ENCODE assay signal across 24 cellular contexts in genomic region chr1:79478728-79479373, GRCh38.
"Had no signal": no experiment of that assay in that cellular context is flagged by ENCODE, and none has a peak within 500 bp of the region (broad histone marks: within the 10 kb centered on the region; RNA-seq: fewer than 3 reads in every experiment).

No MANE protein-coding gene starts in this region.

- H3K4me3 Mint-ChIP-seq: immature natural killer cell; naive thymus-derived CD8-positive, alpha-beta T cell; nephron; stimulated activated naive B cell treated with anti-CD40 and anti-IgM and Interleukin-4, amounts not matched to agents 10 μg/mL and 1 μg/mL and 100 μg/mL, for 72 hours had no signal

- H3K27ac ChIP-seq: lower lobe of right lung, ovary, skin epidermis, stomach, testis, thyroid gland, transverse colon, upper lobe of left lung, vagina had no signal

- H3K36me3 ChIP-seq: lower lobe of right lung, ovary, stomach, thyroid gland, transverse colon, upper lobe of left lung, vagina had no signal

- H3K4me3 ChIP-seq: lower lobe of right lung, ovary, skin epidermis, stomach, thyroid gland, transverse colon, upper lobe of left lung, vagina had no signal

- DNase-seq: hypothalamus; immature natural killer cell; kidney; lower lobe of right lung; mammary epithelial cell; mesenchymal stem cell; naive thymus-derived CD8-positive, alpha-beta T cell; ovary; stimulated activated CD4-positive, alpha-beta T cell treated with anti-CD3 and anti-CD28 coated beads, Interleukin-12 subunit alpha, Interleukin-12 subunit beta, amount 100 ng/mL, for 4 hours; stimulated activated CD4-positive, alpha-beta T cell treated with anti-CD3 and anti-CD28 coated beads, Interleukin-15, amount 100 ng/mL, for 24 hours; stimulated activated CD4-positive, alpha-beta T cell treated with anti-CD3 and anti-CD28 coated beads, Interleukin-2, amount 100 ng/mL, for 24 hours; stimulated activated CD4-positive, alpha-beta T cell treated with anti-CD3 and anti-CD28 coated beads, Interleukin-4, amount 100 ng/mL, for 1 hour; stimulated activated naive B cell treated with anti-CD40 and anti-IgM and Interleukin-4, amounts not matched to agents 10 μg/mL and 1 μg/mL and 100 μg/mL, for 72 hours; stimulated activated naive CD8-positive, alpha-beta T cell treated with anti-CD3 and anti-CD28 coated beads, Interleukin-15, Interleukin-2, amounts not matched to agents 100 U/mL and 50 U/mL, for 24 hours; stomach; testis; thyroid gland; transverse colon had no signal

- H3K9me3 ChIP-seq: lower lobe of right lung, ovary, testis, thyroid gland, transverse colon, upper lobe of left lung, vagina had no signal

- H3K27ac Mint-ChIP-seq: immature natural killer cell; naive thymus-derived CD8-positive, alpha-beta T cell; nephron; progenitor cell of endocrine pancreas; stimulated activated naive B cell treated with anti-CD40 and anti-IgM and Interleukin-4, amounts not matched to agents 10 μg/mL and 1 μg/mL and 100 μg/mL, for 72 hours had no signal

- H3K4me1 Mint-ChIP-seq: immature natural killer cell; naive thymus-derived CD8-positive, alpha-beta T cell; nephron; stimulated activated naive B cell treated with anti-CD40 and anti-IgM and Interleukin-4, amounts not matched to agents 10 μg/mL and 1 μg/mL and 100 μg/mL, for 72 hours had no signal

- H3K9me3 Mint-ChIP-seq: nephron had no signal

- H3K36me3 Mint-ChIP-seq: naive thymus-derived CD8-positive, alpha-beta T cell; stimulated activated naive B cell treated with anti-CD40 and anti-IgM and Interleukin-4, amounts not matched to agents 10 μg/mL and 1 μg/mL and 100 μg/mL, for 72 hours had no signal

- ATAC-seq: naive thymus-derived CD8-positive, alpha-beta T cell; sciatic nerve; stimulated activated naive B cell treated with anti-CD40 and anti-IgM and Interleukin-4, amounts not matched to agents 10 μg/mL and 1 μg/mL and 100 μg/mL, for 72 hours; stimulated activated naive CD8-positive, alpha-beta T cell treated with anti-CD3 and anti-CD28 coated beads, Interleukin-15, Interleukin-2, amounts not matched to agents 100 U/mL and 50 U/mL, for 24 hours had no signal

- H3K27me3 Mint-ChIP-seq: naive thymus-derived CD8-positive, alpha-beta T cell; progenitor cell of endocrine pancreas; stimulated activated naive B cell treated with anti-CD40 and anti-IgM and Interleukin-4, amounts not matched to agents 10 μg/mL and 1 μg/mL and 100 μg/mL, for 72 hours had no signal

- H3K4me1 ChIP-seq: lower lobe of right lung, stomach, testis, thyroid gland, transverse colon, upper lobe of left lung, vagina had no signal

- H3K27me3 ChIP-seq: ovary, stomach, testis, thyroid gland, transverse colon, upper lobe of left lung, vagina had no signal
